Comparison of ENCODE assay signal across 19 cellular contexts in genomic region chr3:184532940-184533732, GRCh38. TPM values are rescaled to one million over a fixed set of nuclear protein-coding genes. Genes with fewer than 3 reads are reported as not detected.
DNase-seq lines count a peak whose midpoint lies in the region; ATAC-seq and TF ChIP-seq lines count a peak whose summit lies in the region.
"Had no signal": no experiment of that assay in that cellular context is flagged by ENCODE, and none has a peak within 500 bp of the region (broad histone marks: within the 10 kb centered on the region; RNA-seq: fewer than 3 reads in every experiment).

No MANE protein-coding gene starts in this region.

- no peak for TF ChIP-seq EP300 in esophagus muscularis mucosa (IDR thresholded peaks at IDR 0.05)

- peaks cover 0 to 4% of the 10 kb centered on the region in 2 donors for H3K4me1 ChIP-seq in right atrium auricular region
- H3K4me1 ChIP-seq in esophagus muscularis mucosa = peaks cover 0 to 4% (median 0%) of the 10 kb centered on the region in 4 donors
- H3K4me1 ChIP-seq: BLaER1 had no signal

- no peak for TF ChIP-seq POLR2A in esophagus muscularis mucosa (IDR thresholded peaks at IDR 0.05; ENCODE audit: low read depth)

- H3K9me3 ChIP-seq in right atrium auricular region (no peaks in the 10 kb centered on the region), esophagus muscularis mucosa (no peaks in the 10 kb centered on the region)
- H3K9me3 ChIP-seq: BLaER1 had no signal

- H3K4me3 Mint-ChIP-seq in osteocyte (ENCODE audit: unreplicated experiment) = no peak overlapping the region
- H3K4me3 Mint-ChIP-seq: CD4-positive, alpha-beta memory T cell had no signal

- H3K4me1 Mint-ChIP-seq in osteocyte (ENCODE audit: unreplicated experiment) = no peaks in the 10 kb centered on the region
- H3K4me1 Mint-ChIP-seq: CD4-positive, alpha-beta memory T cell had no signal

- no peaks in the 10 kb centered on the region for H3K27me3 ChIP-seq in right atrium auricular region
- peaks cover 0 to 82% (median 3%) of the 10 kb centered on the region in 4 donors for H3K27me3 ChIP-seq in esophagus muscularis mucosa

- H3K36me3 ChIP-seq in right atrium auricular region (no peaks in the 10 kb centered on the region), esophagus muscularis mucosa (no peaks in the 10 kb centered on the region)
- H3K36me3 ChIP-seq: BLaER1 had no signal

- no peaks in the 10 kb centered on the region for H3K36me3 Mint-ChIP-seq in osteocyte (ENCODE audit: unreplicated experiment)
- H3K36me3 Mint-ChIP-seq: CD4-positive, alpha-beta memory T cell had no signal

- H3K27ac Mint-ChIP-seq in osteocyte (ENCODE audit: unreplicated experiment) = no peak overlapping the region

- TF ChIP-seq CTCF in right atrium auricular region (IDR thresholded peaks at IDR 0.05) (no peak), esophagus muscularis mucosa (IDR thresholded peaks at IDR 0.05) (no peak), osteocyte (IDR thresholded peaks at IDR 0.05) (no peak)

- ATAC-seq in left cardiac atrium = no peak
- ATAC-seq in HG02870 (IDR thresholded peaks at IDR 0.05; ENCODE audit: unreplicated experiment) = no peak

- DNase-seq in right atrium auricular region (ENCODE audit: low spot score) (peak; percentile 23), left cardiac atrium (no peak), esophagus muscularis mucosa (ENCODE audit: extremely low spot score) (peak; percentile 83), osteocyte (ENCODE audit: extremely low spot score, unreplicated experiment) (peak; percentile 23), activated gamma-delta T cell (lab: John Stamatoyannopoulos, UW) (no peak), T-helper 9 cell (no peak)
- DNase-seq: Calu3; CD4-positive, alpha-beta memory T cell; GF-D8; GOT3; KBM-7; NCI-H1694 treated with DMSO at 0.1 percent for 48 hours; NCI-H2227 treated with DMSO at 0.1 percent for 48 hours; NCI-H510A treated with DMSO at 0.1 percent for 48 hours; NCI-H774; SIG-M5 had no signal

- peaks cover 82% of the 10 kb centered on the region for H3K27me3 Mint-ChIP-seq in osteocyte (ENCODE audit: unreplicated experiment)

- intact Hi-C loops in left cardiac atrium (cut with DNase I) = no loop called here
- intact Hi-C loops in esophagus muscularis mucosa (cut with DNase I) = no loop called here

- H3K4me3 ChIP-seq in right atrium auricular region (no peak overlapping the region), esophagus muscularis mucosa (no peak overlapping the region)
- H3K4me3 ChIP-seq: BLaER1 had no signal

- 81% methylated on average over 8 of the region's 8 CpGs for WGBS in esophagus muscularis mucosa

- H3K27ac ChIP-seq in right atrium auricular region = no peak overlapping the region
- no peak overlapping the region for H3K27ac ChIP-seq in esophagus muscularis mucosa (replicated peaks in 1 of 4)
- H3K27ac ChIP-seq: BLaER1 had no signal

- H3K9me3 Mint-ChIP-seq in osteocyte (ENCODE audit: unreplicated experiment) = no peaks in the 10 kb centered on the region

RNA-seq across cellular contexts. Expression of gene EPHB3, which starts 28.4 kb away (rescaled TPM):
- total RNA-seq in right atrium auricular region (1 to 10 TPM; 2.1 to 5.1 TPM), left cardiac atrium (1 to 10 TPM; 1.6 to 1.7 TPM), esophagus muscularis mucosa (1 to 10 TPM; 1.5 to 6.1 (median 3.5) TPM), osteocyte (10.6 and 11.4 TPM in 2 replicates)
- total RNA-seq: OCI-LY7 had no signal

Comparison
In these comparisons a context has a peak if more than half of its experiments do, and no peak if none do; other contexts are left out.
1. DNase-seq: peak in right atrium auricular region (single experiment), esophagus muscularis mucosa (single experiment) and osteocyte (single experiment); none in left cardiac atrium (single experiment), activated gamma-delta T cell (single experiment) and T-helper 9 cell (single experiment).